Comparison of ENCODE assay signal across 8 cellular contexts in genomic region chr17:3669548-3669947, GRCh38.
DNase-seq lines count a peak whose midpoint lies in the region; ATAC-seq and TF ChIP-seq lines count a peak whose summit lies in the region.

No MANE protein-coding gene starts in this region.

- H3K4me1 ChIP-seq in RWPE2 (ENCODE audit: insufficient read depth, poor library complexity, severe bottlenecking): peaks cover 12% of the 10 kb centered on the region

- ATAC-seq in RWPE2 (ENCODE audit: low read depth): no peak
- ATAC-seq in GM21528 (IDR thresholded peaks at IDR 0.05; ENCODE audit: low FRiP score, unreplicated experiment): no peak
- ATAC-seq in GM21576 (IDR thresholded peaks at IDR 0.05; ENCODE audit: unreplicated experiment): no peak

- no peaks in the 10 kb centered on the region for H3K27me3 ChIP-seq in GM06990 (replicated peaks; ENCODE audit: control insufficient read depth, insufficient read depth, low read length)
- H3K27me3 ChIP-seq in RWPE2 (ENCODE audit: insufficient read depth, poor library complexity, severe bottlenecking): no peaks in the 10 kb centered on the region

- no peak for TF ChIP-seq CTCF in GM06990 (IDR thresholded peaks at IDR 0.05; ENCODE audit: insufficient read depth, low read length, poor library complexity, severe bottlenecking)
- no peak for TF ChIP-seq CTCF in RWPE2 (IDR thresholded peaks at IDR 0.05; ENCODE audit: poor library complexity, severe bottlenecking)
- TF ChIP-seq CTCF in fibroblast of pulmonary artery (IDR thresholded peaks at IDR 0.05; ENCODE audit: low read length, missing control alignments): no peak
- no peak for TF ChIP-seq CTCF in retinal pigment epithelial cell (conservative IDR thresholded peaks at IDR 0.05; ENCODE audit: low read depth, low read length)

- peak overlapping the region; percentile 93 for H3K4me3 ChIP-seq in GM06990 (replicated peaks; ENCODE audit: low read depth, low read length)
- peak overlapping the region; percentile 84 for H3K4me3 ChIP-seq in RWPE2 (ENCODE audit: severe bottlenecking)
- peak overlapping the region; percentile 77 for H3K4me3 ChIP-seq in fibroblast of pulmonary artery (replicated peaks; ENCODE audit: low read depth, low read length)
- peak overlapping the region; percentile 94 for H3K4me3 ChIP-seq in retinal pigment epithelial cell (ENCODE audit: low read length)

- DNase-seq in GM06990 (ENCODE audit: extremely low read depth, insufficient read length) (no peak), RWPE2 (ENCODE audit: low spot score) (no peak), fibroblast of pulmonary artery (ENCODE audit: low read depth) (no peak), retinal pigment epithelial cell (ENCODE audit: low read depth) (no peak), NCI-H146 (lab: John Stamatoyannopoulos, UW) (no peak)
- DNase-seq in activated CD4-positive, alpha-beta T cell treated with anti-CD3 and anti-CD28 coated beads for 48 hours: no peak

- peak overlapping the region; percentile 92 for H3K27ac ChIP-seq in RWPE2 (ENCODE audit: poor library complexity, severe bottlenecking)

- no peaks in the 10 kb centered on the region for H3K9me3 ChIP-seq in RWPE2 (ENCODE audit: severe bottlenecking)

- H3K36me3 ChIP-seq in GM06990 (ENCODE audit: control insufficient read depth, insufficient read depth, low read length) (peaks cover 3% of the 10 kb centered on the region), RWPE2 (ENCODE audit: low read depth) (peaks cover 19% of the 10 kb centered on the region)
